1 cellular context compared by ENCODE assay signal in the genomic region with DNA sequence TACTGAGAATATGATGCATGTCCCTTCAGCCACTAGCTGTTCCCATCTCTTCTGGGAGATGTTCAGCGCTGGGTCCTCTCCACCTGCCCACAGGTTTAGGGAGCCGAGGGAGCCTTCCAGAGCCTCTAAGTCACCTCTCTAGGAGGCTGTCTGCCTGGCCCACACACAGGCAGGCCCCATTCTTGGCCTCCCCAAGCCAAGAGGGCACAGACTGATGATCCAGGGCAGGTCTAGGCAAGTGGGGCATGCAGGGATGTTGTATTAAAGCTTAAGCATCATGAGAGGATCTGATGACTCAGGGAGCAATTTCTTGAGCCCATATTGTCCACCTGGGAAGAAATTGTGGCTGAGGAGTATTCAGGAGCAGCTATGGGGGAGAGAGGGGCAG.
TF ChIP-seq lines count a peak whose summit lies in the region.

No MANE protein-coding gene starts in this region.

TF ChIP-seq in HepG2, 621 proteins besides CTCF, POLR2A, EP300 and RAD21 (continued from another document):
- TF ChIP-seq, protein P1, sequence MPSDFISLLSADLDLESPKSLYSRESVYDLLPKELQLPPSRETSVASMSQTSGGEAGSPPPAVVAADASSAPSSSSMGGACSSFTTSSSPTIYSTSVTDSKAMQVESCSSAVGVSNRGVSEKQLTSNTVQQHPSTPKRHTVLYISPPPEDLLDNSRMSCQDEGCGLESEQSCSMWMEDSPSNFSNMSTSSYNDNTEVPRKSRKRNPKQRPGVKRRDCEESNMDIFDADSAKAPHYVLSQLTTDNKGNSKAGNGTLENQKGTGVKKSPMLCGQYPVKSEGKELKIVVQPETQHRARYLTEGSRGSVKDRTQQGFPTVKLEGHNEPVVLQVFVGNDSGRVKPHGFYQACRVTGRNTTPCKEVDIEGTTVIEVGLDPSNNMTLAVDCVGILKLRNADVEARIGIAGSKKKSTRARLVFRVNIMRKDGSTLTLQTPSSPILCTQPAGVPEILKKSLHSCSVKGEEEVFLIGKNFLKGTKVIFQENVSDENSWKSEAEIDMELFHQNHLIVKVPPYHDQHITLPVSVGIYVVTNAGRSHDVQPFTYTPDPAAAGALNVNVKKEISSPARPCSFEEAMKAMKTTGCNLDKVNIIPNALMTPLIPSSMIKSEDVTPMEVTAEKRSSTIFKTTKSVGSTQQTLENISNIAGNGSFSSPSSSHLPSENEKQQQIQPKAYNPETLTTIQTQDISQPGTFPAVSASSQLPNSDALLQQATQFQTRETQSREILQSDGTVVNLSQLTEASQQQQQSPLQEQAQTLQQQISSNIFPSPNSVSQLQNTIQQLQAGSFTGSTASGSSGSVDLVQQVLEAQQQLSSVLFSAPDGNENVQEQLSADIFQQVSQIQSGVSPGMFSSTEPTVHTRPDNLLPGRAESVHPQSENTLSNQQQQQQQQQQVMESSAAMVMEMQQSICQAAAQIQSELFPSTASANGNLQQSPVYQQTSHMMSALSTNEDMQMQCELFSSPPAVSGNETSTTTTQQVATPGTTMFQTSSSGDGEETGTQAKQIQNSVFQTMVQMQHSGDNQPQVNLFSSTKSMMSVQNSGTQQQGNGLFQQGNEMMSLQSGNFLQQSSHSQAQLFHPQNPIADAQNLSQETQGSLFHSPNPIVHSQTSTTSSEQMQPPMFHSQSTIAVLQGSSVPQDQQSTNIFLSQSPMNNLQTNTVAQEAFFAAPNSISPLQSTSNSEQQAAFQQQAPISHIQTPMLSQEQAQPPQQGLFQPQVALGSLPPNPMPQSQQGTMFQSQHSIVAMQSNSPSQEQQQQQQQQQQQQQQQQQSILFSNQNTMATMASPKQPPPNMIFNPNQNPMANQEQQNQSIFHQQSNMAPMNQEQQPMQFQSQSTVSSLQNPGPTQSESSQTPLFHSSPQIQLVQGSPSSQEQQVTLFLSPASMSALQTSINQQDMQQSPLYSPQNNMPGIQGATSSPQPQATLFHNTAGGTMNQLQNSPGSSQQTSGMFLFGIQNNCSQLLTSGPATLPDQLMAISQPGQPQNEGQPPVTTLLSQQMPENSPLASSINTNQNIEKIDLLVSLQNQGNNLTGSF (CRISPR knock-in tag; IDR thresholded peaks at IDR 0.05), result no peak
- TF ChIP-seq POGZ (CRISPR knock-in tag; IDR thresholded peaks at IDR 0.05) (no peak), RBM22 (optimal IDR thresholded peaks at IDR 0.05; ENCODE audit: low read length) (no peak), REXO4 (CRISPR knock-in tag; IDR thresholded peaks at IDR 0.05; ENCODE audit: borderline replicate concordance) (no peak), ZSCAN22 (CRISPR knock-in tag; IDR thresholded peaks at IDR 0.05) (no peak), HDAC2 (CRISPR knock-in tag; IDR thresholded peaks at IDR 0.05) (no peak), HNRNPUL1 (IDR thresholded peaks at IDR 0.05; ENCODE audit: low read depth, low read length) (no peak), ZNF253 (CRISPR knock-in tag; IDR thresholded peaks at IDR 0.05; ENCODE audit: borderline replicate concordance) (no peak), ARID2 (CRISPR knock-in tag; IDR thresholded peaks at IDR 0.05; ENCODE audit: borderline replicate concordance) (no peak), SP1 (IDR thresholded peaks at IDR 0.05) (no peak), SP1 (CRISPR knock-in tag; IDR thresholded peaks at IDR 0.05) (no peak), ZMYM3 (CRISPR knock-in tag; IDR thresholded peaks at IDR 0.05) (no peak), ZNF772 (CRISPR knock-in tag; IDR thresholded peaks at IDR 0.05) (no peak), ZNF670 (CRISPR knock-in tag; IDR thresholded peaks at IDR 0.05; ENCODE audit: borderline replicate concordance) (peak; percentile 56; the same call in 1 of the 2 replicates), KLF9 (CRISPR knock-in tag; IDR thresholded peaks at IDR 0.05; ENCODE audit: low read depth) (no peak), ZNF737 (CRISPR knock-in tag; IDR thresholded peaks at IDR 0.05; ENCODE audit: borderline replicate concordance) (0 out of 2 replicates have a peak, but pooled peaks have one; percentile 86), MXI1 (IDR thresholded peaks at IDR 0.05; ENCODE audit: borderline replicate concordance, low read depth, low read length) (no peak), CBX5 (CRISPR knock-in tag; IDR thresholded peaks at IDR 0.05; ENCODE audit: borderline replicate concordance) (no peak), JUN (CRISPR knock-in tag; IDR thresholded peaks at IDR 0.05) (no peak), ZFP36L2 (CRISPR knock-in tag; IDR thresholded peaks at IDR 0.05) (no peak), FOXA3 (CRISPR knock-in tag; IDR thresholded peaks at IDR 0.05) (no peak), CBX1 (IDR thresholded peaks at IDR 0.05; ENCODE audit: low read depth) (no peak), TOPORS (CRISPR knock-in tag; IDR thresholded peaks at IDR 0.05) (no peak), ZNF24 (IDR thresholded peaks at IDR 0.05) (no peak), ZNF761 (CRISPR knock-in tag; conservative IDR thresholded peaks at IDR 0.05) (no peak), ZSCAN9 (CRISPR knock-in tag; IDR thresholded peaks at IDR 0.05; ENCODE audit: borderline replicate concordance) (no peak), PAWR (CRISPR knock-in tag; IDR thresholded peaks at IDR 0.05; ENCODE audit: borderline replicate concordance) (no peak), MIXL1 (CRISPR knock-in tag; IDR thresholded peaks at IDR 0.05) (no peak), HIVEP1 (CRISPR knock-in tag; IDR thresholded peaks at IDR 0.05) (no peak), IKZF1 (IDR thresholded peaks at IDR 0.05) (no peak), CCAR2 (optimal IDR thresholded peaks at IDR 0.05; ENCODE audit: low read depth, low read length) (no peak), ZNF652 (CRISPR knock-in tag; IDR thresholded peaks at IDR 0.05; ENCODE audit: borderline replicate concordance, low read depth) (no peak)
- TF ChIP-seq, protein P2, sequence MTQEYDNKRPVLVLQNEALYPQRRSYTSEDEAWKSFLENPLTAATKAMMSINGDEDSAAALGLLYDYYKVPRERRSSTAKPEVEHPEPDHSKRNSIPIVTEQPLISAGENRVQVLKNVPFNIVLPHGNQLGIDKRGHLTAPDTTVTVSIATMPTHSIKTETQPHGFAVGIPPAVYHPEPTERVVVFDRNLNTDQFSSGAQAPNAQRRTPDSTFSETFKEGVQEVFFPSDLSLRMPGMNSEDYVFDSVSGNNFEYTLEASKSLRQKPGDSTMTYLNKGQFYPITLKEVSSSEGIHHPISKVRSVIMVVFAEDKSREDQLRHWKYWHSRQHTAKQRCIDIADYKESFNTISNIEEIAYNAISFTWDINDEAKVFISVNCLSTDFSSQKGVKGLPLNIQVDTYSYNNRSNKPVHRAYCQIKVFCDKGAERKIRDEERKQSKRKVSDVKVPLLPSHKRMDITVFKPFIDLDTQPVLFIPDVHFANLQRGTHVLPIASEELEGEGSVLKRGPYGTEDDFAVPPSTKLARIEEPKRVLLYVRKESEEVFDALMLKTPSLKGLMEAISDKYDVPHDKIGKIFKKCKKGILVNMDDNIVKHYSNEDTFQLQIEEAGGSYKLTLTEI (CRISPR knock-in tag; conservative IDR thresholded peaks at IDR 0.05), result no peak
- TF ChIP-seq, protein P3, sequence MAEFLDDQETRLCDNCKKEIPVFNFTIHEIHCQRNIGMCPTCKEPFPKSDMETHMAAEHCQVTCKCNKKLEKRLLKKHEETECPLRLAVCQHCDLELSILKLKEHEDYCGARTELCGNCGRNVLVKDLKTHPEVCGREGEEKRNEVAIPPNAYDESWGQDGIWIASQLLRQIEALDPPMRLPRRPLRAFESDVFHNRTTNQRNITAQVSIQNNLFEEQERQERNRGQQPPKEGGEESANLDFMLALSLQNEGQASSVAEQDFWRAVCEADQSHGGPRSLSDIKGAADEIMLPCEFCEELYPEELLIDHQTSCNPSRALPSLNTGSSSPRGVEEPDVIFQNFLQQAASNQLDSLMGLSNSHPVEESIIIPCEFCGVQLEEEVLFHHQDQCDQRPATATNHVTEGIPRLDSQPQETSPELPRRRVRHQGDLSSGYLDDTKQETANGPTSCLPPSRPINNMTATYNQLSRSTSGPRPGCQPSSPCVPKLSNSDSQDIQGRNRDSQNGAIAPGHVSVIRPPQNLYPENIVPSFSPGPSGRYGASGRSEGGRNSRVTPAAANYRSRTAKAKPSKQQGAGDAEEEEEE (CRISPR knock-in tag; IDR thresholded peaks at IDR 0.05; ENCODE audit: borderline replicate concordance), result no peak
- TF ChIP-seq, protein P4, sequence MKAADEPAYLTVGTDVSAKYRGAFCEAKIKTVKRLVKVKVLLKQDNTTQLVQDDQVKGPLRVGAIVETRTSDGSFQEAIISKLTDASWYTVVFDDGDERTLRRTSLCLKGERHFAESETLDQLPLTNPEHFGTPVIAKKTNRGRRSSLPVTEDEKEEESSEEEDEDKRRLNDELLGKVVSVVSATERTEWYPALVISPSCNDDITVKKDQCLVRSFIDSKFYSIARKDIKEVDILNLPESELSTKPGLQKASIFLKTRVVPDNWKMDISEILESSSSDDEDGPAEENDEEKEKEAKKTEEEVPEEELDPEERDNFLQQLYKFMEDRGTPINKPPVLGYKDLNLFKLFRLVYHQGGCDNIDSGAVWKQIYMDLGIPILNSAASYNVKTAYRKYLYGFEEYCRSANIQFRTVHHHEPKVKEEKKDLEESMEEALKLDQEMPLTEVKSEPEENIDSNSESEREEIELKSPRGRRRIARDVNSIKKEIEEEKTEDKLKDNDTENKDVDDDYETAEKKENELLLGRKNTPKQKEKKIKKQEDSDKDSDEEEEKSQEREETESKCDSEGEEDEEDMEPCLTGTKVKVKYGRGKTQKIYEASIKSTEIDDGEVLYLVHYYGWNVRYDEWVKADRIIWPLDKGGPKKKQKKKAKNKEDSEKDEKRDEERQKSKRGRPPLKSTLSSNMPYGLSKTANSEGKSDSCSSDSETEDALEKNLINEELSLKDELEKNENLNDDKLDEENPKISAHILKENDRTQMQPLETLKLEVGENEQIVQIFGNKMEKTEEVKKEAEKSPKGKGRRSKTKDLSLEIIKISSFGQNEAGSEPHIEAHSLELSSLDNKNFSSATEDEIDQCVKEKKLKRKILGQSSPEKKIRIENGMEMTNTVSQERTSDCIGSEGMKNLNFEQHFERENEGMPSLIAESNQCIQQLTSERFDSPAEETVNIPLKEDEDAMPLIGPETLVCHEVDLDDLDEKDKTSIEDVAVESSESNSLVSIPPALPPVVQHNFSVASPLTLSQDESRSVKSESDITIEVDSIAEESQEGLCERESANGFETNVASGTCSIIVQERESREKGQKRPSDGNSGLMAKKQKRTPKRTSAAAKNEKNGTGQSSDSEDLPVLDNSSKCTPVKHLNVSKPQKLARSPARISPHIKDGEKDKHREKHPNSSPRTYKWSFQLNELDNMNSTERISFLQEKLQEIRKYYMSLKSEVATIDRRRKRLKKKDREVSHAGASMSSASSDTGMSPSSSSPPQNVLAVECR (CRISPR knock-in tag; IDR thresholded peaks at IDR 0.05; ENCODE audit: borderline replicate concordance), result no peak
- TF ChIP-seq, protein P5, sequence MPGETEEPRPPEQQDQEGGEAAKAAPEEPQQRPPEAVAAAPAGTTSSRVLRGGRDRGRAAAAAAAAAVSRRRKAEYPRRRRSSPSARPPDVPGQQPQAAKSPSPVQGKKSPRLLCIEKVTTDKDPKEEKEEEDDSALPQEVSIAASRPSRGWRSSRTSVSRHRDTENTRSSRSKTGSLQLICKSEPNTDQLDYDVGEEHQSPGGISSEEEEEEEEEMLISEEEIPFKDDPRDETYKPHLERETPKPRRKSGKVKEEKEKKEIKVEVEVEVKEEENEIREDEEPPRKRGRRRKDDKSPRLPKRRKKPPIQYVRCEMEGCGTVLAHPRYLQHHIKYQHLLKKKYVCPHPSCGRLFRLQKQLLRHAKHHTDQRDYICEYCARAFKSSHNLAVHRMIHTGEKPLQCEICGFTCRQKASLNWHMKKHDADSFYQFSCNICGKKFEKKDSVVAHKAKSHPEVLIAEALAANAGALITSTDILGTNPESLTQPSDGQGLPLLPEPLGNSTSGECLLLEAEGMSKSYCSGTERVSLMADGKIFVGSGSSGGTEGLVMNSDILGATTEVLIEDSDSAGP (CRISPR knock-in tag; IDR thresholded peaks at IDR 0.05; ENCODE audit: borderline replicate concordance), result no peak
- TF ChIP-seq, protein P6, sequence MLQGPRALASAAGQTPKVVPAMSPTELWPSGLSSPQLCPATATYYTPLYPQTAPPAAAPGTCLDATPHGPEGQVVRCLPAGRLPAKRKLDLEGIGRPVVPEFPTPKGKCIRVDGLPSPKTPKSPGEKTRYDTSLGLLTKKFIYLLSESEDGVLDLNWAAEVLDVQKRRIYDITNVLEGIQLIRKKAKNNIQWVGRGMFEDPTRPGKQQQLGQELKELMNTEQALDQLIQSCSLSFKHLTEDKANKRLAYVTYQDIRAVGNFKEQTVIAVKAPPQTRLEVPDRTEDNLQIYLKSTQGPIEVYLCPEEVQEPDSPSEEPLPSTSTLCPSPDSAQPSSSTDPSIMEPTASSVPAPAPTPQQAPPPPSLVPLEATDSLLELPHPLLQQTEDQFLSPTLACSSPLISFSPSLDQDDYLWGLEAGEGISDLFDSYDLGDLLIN (CRISPR knock-in tag; IDR thresholded peaks at IDR 0.05; ENCODE audit: borderline replicate concordance), result no peak
- TF ChIP-seq, protein P7, sequence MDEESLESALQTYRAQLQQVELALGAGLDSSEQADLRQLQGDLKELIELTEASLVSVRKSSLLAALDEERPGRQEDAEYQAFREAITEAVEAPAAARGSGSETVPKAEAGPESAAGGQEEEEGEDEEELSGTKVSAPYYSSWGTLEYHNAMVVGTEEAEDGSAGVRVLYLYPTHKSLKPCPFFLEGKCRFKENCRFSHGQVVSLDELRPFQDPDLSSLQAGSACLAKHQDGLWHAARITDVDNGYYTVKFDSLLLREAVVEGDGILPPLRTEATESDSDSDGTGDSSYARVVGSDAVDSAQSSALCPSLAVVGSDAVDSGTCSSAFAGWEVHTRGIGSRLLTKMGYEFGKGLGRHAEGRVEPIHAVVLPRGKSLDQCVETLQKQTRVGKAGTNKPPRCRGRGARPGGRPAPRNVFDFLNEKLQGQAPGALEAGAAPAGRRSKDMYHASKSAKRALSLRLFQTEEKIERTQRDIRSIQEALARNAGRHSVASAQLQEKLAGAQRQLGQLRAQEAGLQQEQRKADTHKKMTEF (CRISPR knock-in tag; IDR thresholded peaks at IDR 0.05), result no peak
TF ChIP-seq in HepG2: peak in this region for 10.
